Comparison of ENCODE assay signal across 9 cellular contexts in the genomic region with DNA sequence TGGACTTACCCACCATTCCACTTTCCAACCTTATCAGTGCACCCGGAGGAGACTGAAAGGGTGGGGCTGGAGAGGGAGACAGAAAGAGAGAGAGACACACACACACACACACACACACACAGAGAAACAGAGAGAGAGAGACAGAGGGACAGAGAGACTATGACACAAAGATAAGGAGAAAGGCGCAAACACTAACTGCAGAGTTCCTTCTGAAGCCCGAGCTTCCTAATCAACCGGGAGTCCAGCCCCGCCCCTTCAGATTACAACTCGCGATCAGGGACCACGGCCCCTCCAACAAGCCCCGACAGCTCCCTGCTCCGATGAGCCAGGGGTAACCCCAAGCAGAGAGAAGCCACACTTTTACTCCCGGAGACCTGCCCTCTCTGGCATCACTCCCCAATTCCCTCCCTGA. TPM values are rescaled to one million over a fixed set of nuclear protein-coding genes. Genes with fewer than 3 reads are reported as not detected.
DNase-seq lines count a peak whose midpoint lies in the region; ATAC-seq and TF ChIP-seq lines count a peak whose summit lies in the region.
"Had no signal": no experiment of that assay in that cellular context is flagged by ENCODE, and none has a peak within 500 bp of the region (broad histone marks: within the 10 kb centered on the region; RNA-seq: fewer than 3 reads in every experiment).

No MANE protein-coding gene starts in this region.

- peaks cover 8 to 44% (median 40%) of the 10 kb centered on the region in 3 donors for H3K27me3 ChIP-seq in gastrocnemius medialis

- peak overlapping the region; percentile 49 to 63 (median 56) for H3K27ac ChIP-seq in gastrocnemius medialis
- H3K27ac ChIP-seq: A549 had no signal

- peak; percentile 1 for ATAC-seq in WTC11
- ATAC-seq in left cardiac atrium = peak; percentile 11 to 32
- ATAC-seq in gastrocnemius medialis = peak; percentile 22 to 35
- ATAC-seq in HG03460 (IDR thresholded peaks at IDR 0.05; ENCODE audit: unreplicated experiment) = no peak
- ATAC-seq in GM21737 (IDR thresholded peaks at IDR 0.05; ENCODE audit: unreplicated experiment) = no peak
- ATAC-seq in HG03108 (IDR thresholded peaks at IDR 0.05; ENCODE audit: unreplicated experiment) = no peak

- TF ChIP-seq POLR2A in gastrocnemius medialis (IDR thresholded peaks at IDR 0.05) = no peak

- H3K9me3 ChIP-seq in gastrocnemius medialis = no peaks in the 10 kb centered on the region
- H3K9me3 ChIP-seq: A549 had no signal

- no peaks in the 10 kb centered on the region for H3K36me3 Mint-ChIP-seq in WTC11

- H3K27me3 Mint-ChIP-seq in WTC11 (ENCODE audit: low read depth) = peaks cover 29% of the 10 kb centered on the region

- DNase-seq in DMS53 (lab: John Stamatoyannopoulos, UW) (peak; percentile 53), DMS53 treated with DMSO at 0.1 percent for 48 hours (lab: John Stamatoyannopoulos, UW; ENCODE audit: unreplicated experiment) (no peak), WTC11 (ENCODE audit: low spot score) (no peak), left cardiac atrium (no peak), gastrocnemius medialis (no peak)

- no peak for TF ChIP-seq CTCF in WTC11 (IDR thresholded peaks at IDR 0.05)
- TF ChIP-seq CTCF in gastrocnemius medialis (IDR thresholded peaks at IDR 0.05 in 4 of 5, conservative IDR thresholded peaks at IDR 0.05 in 1 of 5) = no peak

- intact Hi-C loops in left cardiac atrium (cut with DNase I) (no loop called here), gastrocnemius medialis (cut with DNase I; ENCODE audit: low total_unique reads) (no loop called here)

- H3K4me3 ChIP-seq in gastrocnemius medialis = peak overlapping the region; percentile 38 to 53 (median 46)
- H3K4me3 ChIP-seq: A549 had no signal

- H3K36me3 ChIP-seq in gastrocnemius medialis = no peaks in the 10 kb centered on the region

- CTCF ChIA-PET in WTC11 (lab: Charles Lee) = interaction anchor here (0.5 to 4.6 kb wide), 23 partner anchors 8 to 1296 kb away, joined by 3 to 54 read pairs (median 5); a partner anchor contains a TSS

- POLR2A ChIA-PET in WTC11 (lab: Charles Lee) = interaction anchor here (0.7 to 2.0 kb wide), 7 partner anchors 9 to 260 kb away, joined by 3 to 21 read pairs (median 5); a partner anchor contains a TSS

- in situ Hi-C loops in gastrocnemius medialis (cut with MboI; ENCODE audit: low sequenced_read_pairs in 4 of 4) = loop anchor here in 1 of 4 donors (25.0 kb wide), 1 partner anchor 169 kb away; no protein-coding TSS in a partner anchor

- H3K4me3 Mint-ChIP-seq in WTC11 = peak overlapping the region; percentile 87

- peaks cover 56% of the 10 kb centered on the region for H3K4me1 Mint-ChIP-seq in WTC11

- no peaks in the 10 kb centered on the region for H3K9me3 Mint-ChIP-seq in WTC11

- peaks cover 2 to 9% of the 10 kb centered on the region in 2 donors for H3K4me1 ChIP-seq in gastrocnemius medialis

- H3K27ac Mint-ChIP-seq in WTC11 = peak overlapping the region; percentile 97

TF ChIP-seq in WTC11, 78 proteins besides CTCF, POLR2A, EP300 and RAD21 (continues in another document):
- TF ChIP-seq ZNF396 (CRISPR knock-in tag; IDR thresholded peaks at IDR 0.05; ENCODE audit: borderline replicate concordance) = no peak
- TF ChIP-seq, protein P1, sequence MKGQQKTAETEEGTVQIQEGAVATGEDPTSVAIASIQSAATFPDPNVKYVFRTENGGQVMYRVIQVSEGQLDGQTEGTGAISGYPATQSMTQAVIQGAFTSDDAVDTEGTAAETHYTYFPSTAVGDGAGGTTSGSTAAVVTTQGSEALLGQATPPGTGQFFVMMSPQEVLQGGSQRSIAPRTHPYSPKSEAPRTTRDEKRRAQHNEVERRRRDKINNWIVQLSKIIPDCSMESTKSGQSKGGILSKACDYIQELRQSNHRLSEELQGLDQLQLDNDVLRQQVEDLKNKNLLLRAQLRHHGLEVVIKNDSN (CRISPR knock-in tag; IDR thresholded peaks at IDR 0.05) = no peak
- TF ChIP-seq, protein P2, sequence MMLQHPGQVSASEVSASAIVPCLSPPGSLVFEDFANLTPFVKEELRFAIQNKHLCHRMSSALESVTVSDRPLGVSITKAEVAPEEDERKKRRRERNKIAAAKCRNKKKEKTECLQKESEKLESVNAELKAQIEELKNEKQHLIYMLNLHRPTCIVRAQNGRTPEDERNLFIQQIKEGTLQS (CRISPR knock-in tag; conservative IDR thresholded peaks at IDR 0.05) = no peak
- TF ChIP-seq, protein P3, sequence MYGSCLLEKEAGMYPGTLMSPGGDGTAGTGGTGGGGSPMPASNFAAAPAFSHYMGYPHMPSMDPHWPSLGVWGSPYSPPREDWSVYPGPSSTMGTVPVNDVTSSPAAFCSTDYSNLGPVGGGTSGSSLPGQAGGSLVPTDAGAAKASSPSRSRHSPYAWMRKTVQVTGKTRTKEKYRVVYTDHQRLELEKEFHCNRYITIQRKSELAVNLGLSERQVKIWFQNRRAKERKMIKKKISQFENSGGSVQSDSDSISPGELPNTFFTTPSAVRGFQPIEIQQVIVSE (CRISPR knock-in tag; IDR thresholded peaks at IDR 0.05; ENCODE audit: borderline replicate concordance) = no peak
- no peak for TF ChIP-seq NFE2L1 (CRISPR knock-in tag; IDR thresholded peaks at IDR 0.05)
- TF ChIP-seq TP53 (CRISPR knock-in tag; IDR thresholded peaks at IDR 0.05) = no peak
- TF ChIP-seq, protein P4, sequence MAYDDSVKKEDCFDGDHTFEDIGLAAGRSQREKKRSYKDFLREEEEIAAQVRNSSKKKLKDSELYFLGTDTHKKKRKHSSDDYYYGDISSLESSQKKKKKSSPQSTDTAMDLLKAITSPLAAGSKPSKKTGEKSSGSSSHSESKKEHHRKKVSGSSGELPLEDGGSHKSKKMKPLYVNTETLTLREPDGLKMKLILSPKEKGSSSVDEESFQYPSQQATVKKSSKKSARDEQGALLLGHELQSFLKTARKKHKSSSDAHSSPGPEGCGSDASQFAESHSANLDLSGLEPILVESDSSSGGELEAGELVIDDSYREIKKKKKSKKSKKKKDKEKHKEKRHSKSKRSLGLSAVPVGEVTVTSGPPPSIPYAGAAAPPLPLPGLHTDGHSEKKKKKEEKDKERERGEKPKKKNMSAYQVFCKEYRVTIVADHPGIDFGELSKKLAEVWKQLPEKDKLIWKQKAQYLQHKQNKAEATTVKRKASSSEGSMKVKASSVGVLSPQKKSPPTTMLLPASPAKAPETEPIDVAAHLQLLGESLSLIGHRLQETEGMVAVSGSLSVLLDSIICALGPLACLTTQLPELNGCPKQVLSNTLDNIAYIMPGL (CRISPR knock-in tag; IDR thresholded peaks at IDR 0.05) = no peak
- TF ChIP-seq JAZF1 (CRISPR knock-in tag; IDR thresholded peaks at IDR 0.05) = no peak
- TF ChIP-seq, protein P5, sequence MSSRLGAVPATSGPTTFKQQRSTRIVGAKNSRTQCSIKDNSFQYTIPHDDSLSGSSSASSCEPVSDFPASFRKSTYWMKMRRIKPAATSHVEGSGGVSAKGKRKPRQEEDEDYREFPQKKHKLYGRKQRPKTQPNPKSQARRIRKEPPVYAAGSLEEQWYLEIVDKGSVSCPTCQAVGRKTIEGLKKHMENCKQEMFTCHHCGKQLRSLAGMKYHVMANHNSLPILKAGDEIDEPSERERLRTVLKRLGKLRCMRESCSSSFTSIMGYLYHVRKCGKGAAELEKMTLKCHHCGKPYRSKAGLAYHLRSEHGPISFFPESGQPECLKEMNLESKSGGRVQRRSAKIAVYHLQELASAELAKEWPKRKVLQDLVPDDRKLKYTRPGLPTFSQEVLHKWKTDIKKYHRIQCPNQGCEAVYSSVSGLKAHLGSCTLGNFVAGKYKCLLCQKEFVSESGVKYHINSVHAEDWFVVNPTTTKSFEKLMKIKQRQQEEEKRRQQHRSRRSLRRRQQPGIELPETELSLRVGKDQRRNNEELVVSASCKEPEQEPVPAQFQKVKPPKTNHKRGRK (CRISPR knock-in tag; IDR thresholded peaks at IDR 0.05; ENCODE audit: borderline replicate concordance) = no peak
- TF ChIP-seq CREM (CRISPR knock-in tag; IDR thresholded peaks at IDR 0.05) = no peak
- no peak for TF ChIP-seq ZNF416 (CRISPR knock-in tag; IDR thresholded peaks at IDR 0.05)
- TF ChIP-seq NR2C2 (CRISPR knock-in tag; IDR thresholded peaks at IDR 0.05) = no peak
- TF ChIP-seq JUN (CRISPR knock-in tag; IDR thresholded peaks at IDR 0.05) = no peak
- TF ChIP-seq, protein P6, sequence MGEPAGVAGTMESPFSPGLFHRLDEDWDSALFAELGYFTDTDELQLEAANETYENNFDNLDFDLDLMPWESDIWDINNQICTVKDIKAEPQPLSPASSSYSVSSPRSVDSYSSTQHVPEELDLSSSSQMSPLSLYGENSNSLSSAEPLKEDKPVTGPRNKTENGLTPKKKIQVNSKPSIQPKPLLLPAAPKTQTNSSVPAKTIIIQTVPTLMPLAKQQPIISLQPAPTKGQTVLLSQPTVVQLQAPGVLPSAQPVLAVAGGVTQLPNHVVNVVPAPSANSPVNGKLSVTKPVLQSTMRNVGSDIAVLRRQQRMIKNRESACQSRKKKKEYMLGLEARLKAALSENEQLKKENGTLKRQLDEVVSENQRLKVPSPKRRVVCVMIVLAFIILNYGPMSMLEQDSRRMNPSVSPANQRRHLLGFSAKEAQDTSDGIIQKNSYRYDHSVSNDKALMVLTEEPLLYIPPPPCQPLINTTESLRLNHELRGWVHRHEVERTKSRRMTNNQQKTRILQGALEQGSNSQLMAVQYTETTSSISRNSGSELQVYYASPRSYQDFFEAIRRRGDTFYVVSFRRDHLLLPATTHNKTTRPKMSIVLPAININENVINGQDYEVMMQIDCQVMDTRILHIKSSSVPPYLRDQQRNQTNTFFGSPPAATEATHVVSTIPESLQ (CRISPR knock-in tag; IDR thresholded peaks at IDR 0.05) = no peak

RNA-seq across cellular contexts. Expression of a gene that starts 0.5 kb away (rescaled TPM):
- total RNA-seq in WTC11 (2021) (8.1 to 10.3 TPM (median 8.9 TPM) in 3 replicates), left cardiac atrium (1 to 10 TPM; 2.2 to 3.4 TPM), gastrocnemius medialis (1 to 10 TPM in 2 of 4 donors, under 1 TPM in 1, not detected in 1; 0.53 to 1.9 (median 1.6) TPM)

RNA-seq across cellular contexts. Expression of a gene that starts 9.3 kb away (rescaled TPM):
- 52.1 to 63.9 TPM (median 63.0 TPM) in 3 replicates for total RNA-seq in WTC11 (2021)
- total RNA-seq in left cardiac atrium = under 1 TPM; 0.58 to 0.85 TPM
- 1 to 10 TPM in 1 of 4 donors, not detected in 3; 4.0 TPM for total RNA-seq in gastrocnemius medialis

RNA-seq across cellular contexts. Expression of a gene that starts 9.4 kb away (rescaled TPM):
- total RNA-seq in WTC11 (2021) = 25.0 to 28.0 TPM (median 25.1 TPM) in 3 replicates
- total RNA-seq in left cardiac atrium = 10 to 100 TPM in 1 of 2 donors, 1 to 10 TPM in 1; 8.3 to 12.2 TPM
- 1 to 10 TPM; 3.0 to 6.1 (median 4.2) TPM for total RNA-seq in gastrocnemius medialis

RNA-seq across cellular contexts. Expression of a gene that starts 9.8 kb away (rescaled TPM):
- 5.2 to 7.6 TPM (median 5.5 TPM) in 3 replicates for total RNA-seq in WTC11 (2021)
- total RNA-seq in left cardiac atrium = under 1 TPM in 1 of 2 donors, not detected in 1; 0.68 TPM
- 1 to 10 TPM in 1 of 4 donors, under 1 TPM in 1, not detected in 2; 0.13 to 5.5 TPM for total RNA-seq in gastrocnemius medialis

RNA-seq across cellular contexts. Expression of a gene that starts 19.2 kb away (rescaled TPM):
- total RNA-seq in WTC11 (2021) = 199 to 235 TPM (median 227 TPM) in 3 replicates
- 100 to 1,000 TPM; 104 to 113 TPM for total RNA-seq in left cardiac atrium
- total RNA-seq in gastrocnemius medialis = 100 to 1,000 TPM in 3 of 4 donors, 10 to 100 TPM in 1; 97.6 to 141 (median 127) TPM

Comparison
In these comparisons a context has a peak if more than half of its experiments do, and no peak if none do; other contexts are left out.
1. ATAC-seq: peak in WTC11 (single experiment), left cardiac atrium (2 of 2) and gastrocnemius medialis (2 of 2); none in HG03460 (single experiment), GM21737 (single experiment) and HG03108 (single experiment).
2. RNA of a gene that starts 9.3 kb away (total RNA-seq): 52.1 to 63.9 TPM in WTC11; 0.58 to 0.85 TPM in left cardiac atrium and 4.0 TPM in gastrocnemius medialis; every median in the first group is over 10 times any median in the second.